Comparison of ENCODE assay signal across 18 cellular contexts in genomic region chr9:38360880-38361836, GRCh38. TPM values are rescaled to one million over a fixed set of nuclear protein-coding genes. Genes with fewer than 3 reads are reported as not detected.
DNase-seq lines count a peak whose midpoint lies in the region; ATAC-seq, FAIRE-seq and TF ChIP-seq lines count a peak whose summit lies in the region.
"Had no signal": no experiment of that assay in that cellular context is flagged by ENCODE, and none has a peak within 500 bp of the region (broad histone marks: within the 10 kb centered on the region; RNA-seq: fewer than 3 reads in every experiment).

No MANE protein-coding gene starts in this region.

- H3K36me3 Mint-ChIP-seq in chondrocyte (ENCODE audit: low read depth), result no peaks in the 10 kb centered on the region
- no peaks in the 10 kb centered on the region for H3K36me3 Mint-ChIP-seq in neural progenitor cell
- H3K36me3 Mint-ChIP-seq: stimulated activated naive B cell treated with anti-CD40 and anti-IgM and Interleukin-4, amounts not matched to agents 10 μg/mL and 1 μg/mL and 100 μg/mL, for 72 hours had no signal

- ATAC-seq in GM19023 (IDR thresholded peaks at IDR 0.05; ENCODE audit: unreplicated experiment), result no peak
- ATAC-seq: effector memory CD8-positive, alpha-beta T cell; PC-3; stimulated activated naive B cell treated with anti-CD40 and anti-IgM and Interleukin-4, amounts not matched to agents 10 μg/mL and 1 μg/mL and 100 μg/mL, for 72 hours had no signal

- peak; percentile 25 for DNase-seq in DMS53 (lab: John Stamatoyannopoulos, UW)
- no peak for DNase-seq in DMS53 treated with DMSO at 0.1 percent for 48 hours (lab: John Stamatoyannopoulos, UW; ENCODE audit: unreplicated experiment)
- peak; percentile 88 for DNase-seq in NCI-H146 treated with DMSO at 0.1 percent for 48 hours (lab: John Stamatoyannopoulos, UW; ENCODE audit: unreplicated experiment)
- DNase-seq in chondrocyte (ENCODE audit: low spot score), result no peak
- DNase-seq in neural progenitor cell (ENCODE audit: low spot score), result peak; percentile 22
- no peak for DNase-seq in frontal cortex (ENCODE audit: low spot score in 2 of 2)
- DNase-seq in activated CD4-positive, alpha-beta T cell treated with anti-CD3 and anti-CD28 coated beads, Interleukin-2, amount 50 U/mL, for 48 hours, result no peak
- DNase-seq: effector memory CD8-positive, alpha-beta T cell; kidney; NCI-H1694; NCI-H510A; PC-3; stimulated activated naive B cell treated with anti-CD40 and anti-IgM and Interleukin-4, amounts not matched to agents 10 μg/mL and 1 μg/mL and 100 μg/mL, for 72 hours had no signal

- H3K27ac ChIP-seq in neural progenitor cell, result no peak overlapping the region
- H3K27ac ChIP-seq: 22Rv1; BLaER1 treated with 17β-estradiol and CSF1 and Interleukin-3, amounts not matched to agents 10 nM and 100 nM; hepatocyte; tibial nerve had no signal

- TF ChIP-seq CTCF in chondrocyte (IDR thresholded peaks at IDR 0.05) (peak; percentile 8), neural progenitor cell (IDR thresholded peaks at IDR 0.05) (no peak)

- FAIRE-seq in frontal cortex (lab: Jason Lieb, UNC), result no peak
- FAIRE-seq: kidney had no signal

- H3K4me1 Mint-ChIP-seq in chondrocyte (ENCODE audit: low read depth) (peaks cover 63% of the 10 kb centered on the region), neural progenitor cell (peaks cover 51% of the 10 kb centered on the region)

- H3K4me2 ChIP-seq in neural progenitor cell, result no peak overlapping the region
- H3K4me2 ChIP-seq: BLaER1 treated with 17β-estradiol and CSF1 and Interleukin-3, amounts not matched to agents 10 nM and 100 nM; hepatocyte had no signal

- H3K4me1 ChIP-seq in neural progenitor cell, result peaks cover 15% of the 10 kb centered on the region

- H3K9me3 Mint-ChIP-seq in chondrocyte (ENCODE audit: low read depth) (no peaks in the 10 kb centered on the region), neural progenitor cell (no peaks in the 10 kb centered on the region)
- H3K9me3 Mint-ChIP-seq: effector memory CD8-positive, alpha-beta T cell; stimulated activated naive B cell treated with anti-CD40 and anti-IgM and Interleukin-4, amounts not matched to agents 10 μg/mL and 1 μg/mL and 100 μg/mL, for 72 hours had no signal

- H3K36me3 ChIP-seq in neural progenitor cell, result no peaks in the 10 kb centered on the region
- H3K36me3 ChIP-seq: BLaER1 treated with 17β-estradiol and CSF1 and Interleukin-3, amounts not matched to agents 10 nM and 100 nM; tibial nerve had no signal

- H3K4me3 ChIP-seq in neural progenitor cell, result no peak overlapping the region
- H3K4me3 ChIP-seq: BLaER1 treated with 17β-estradiol and CSF1 and Interleukin-3, amounts not matched to agents 10 nM and 100 nM; hepatocyte; tibial nerve had no signal

- no peaks in the 10 kb centered on the region for H3K27me3 ChIP-seq in neural progenitor cell
- H3K27me3 ChIP-seq: BLaER1 treated with 17β-estradiol and CSF1 and Interleukin-3, amounts not matched to agents 10 nM and 100 nM; hepatocyte; tibial nerve had no signal

- H3K9me3 ChIP-seq in neural progenitor cell (ENCODE audit: low read depth), result no peaks in the 10 kb centered on the region
- H3K9me3 ChIP-seq: BLaER1 treated with 17β-estradiol and CSF1 and Interleukin-3, amounts not matched to agents 10 nM and 100 nM; tibial nerve had no signal

- no peaks in the 10 kb centered on the region for H3F3A ChIP-seq in neural progenitor cell (ENCODE audit: low read depth)

- no peak overlapping the region for H3K4me3 Mint-ChIP-seq in chondrocyte (ENCODE audit: unreplicated experiment)
- peak overlapping the region; percentile 36 for H3K4me3 Mint-ChIP-seq in neural progenitor cell
- H3K4me3 Mint-ChIP-seq: effector memory CD8-positive, alpha-beta T cell; stimulated activated naive B cell treated with anti-CD40 and anti-IgM and Interleukin-4, amounts not matched to agents 10 μg/mL and 1 μg/mL and 100 μg/mL, for 72 hours had no signal

- no peaks in the 10 kb centered on the region for H4K20me1 ChIP-seq in neural progenitor cell (ENCODE audit: low read depth)
- H4K20me1 ChIP-seq: BLaER1 treated with 17β-estradiol and CSF1 and Interleukin-3, amounts not matched to agents 10 nM and 100 nM had no signal

- no peaks in the 10 kb centered on the region for H3K27me3 Mint-ChIP-seq in chondrocyte (ENCODE audit: low read depth)
- peaks cover 13% of the 10 kb centered on the region for H3K27me3 Mint-ChIP-seq in neural progenitor cell (ENCODE audit: insufficient read depth, low read depth)

- no peak overlapping the region for H3K9ac ChIP-seq in neural progenitor cell
- H3K9ac ChIP-seq: BLaER1 treated with 17β-estradiol and CSF1 and Interleukin-3, amounts not matched to agents 10 nM and 100 nM had no signal

- H3K79me2 ChIP-seq in neural progenitor cell (ENCODE audit: low read depth), result no peaks in the 10 kb centered on the region
- H3K79me2 ChIP-seq: hepatocyte had no signal

- H2AFZ ChIP-seq in neural progenitor cell (replicated peaks), result no peak overlapping the region
- H2AFZ ChIP-seq: hepatocyte had no signal

- peak overlapping the region; percentile 80 for H3K27ac Mint-ChIP-seq in chondrocyte (ENCODE audit: unreplicated experiment)
- H3K27ac Mint-ChIP-seq in neural progenitor cell, result peak overlapping the region; percentile 43
- H3K27ac Mint-ChIP-seq: effector memory CD8-positive, alpha-beta T cell; stimulated activated naive B cell treated with anti-CD40 and anti-IgM and Interleukin-4, amounts not matched to agents 10 μg/mL and 1 μg/mL and 100 μg/mL, for 72 hours had no signal

RNA-seq across cellular contexts. Expression of gene ALDH1B1, which starts 31.3 kb away (rescaled TPM):
- total RNA-seq in chondrocyte (36.8 to 74.6 TPM (median 74.2 TPM) in 3 replicates), neural progenitor cell (ENCODE audit: low replicate concordance) (32.9 and 44.0 TPM in 2 replicates), frontal cortex (11.0 TPM)

Comparison
In these comparisons a context has a peak if more than half of its experiments do, and no peak if none do; other contexts are left out.
1. DNase-seq: peak in DMS53 (single experiment), NCI-H146 treated with DMSO at 0.1 percent for 48 hours (single experiment) and neural progenitor cell (single experiment); none in DMS53 treated with DMSO at 0.1 percent for 48 hours (single experiment), chondrocyte (single experiment), frontal cortex (0 of 2) and activated CD4-positive, alpha-beta T cell treated with anti-CD3 and anti-CD28 coated beads, Interleukin-2, amount 50 U/mL, for 48 hours (0 of 2).